12 cellular contexts compared by ENCODE assay signal in genomic region chr7:111362660-111363059, GRCh38.
DNase-seq lines count a peak whose midpoint lies in the region; FAIRE-seq and TF ChIP-seq lines count a peak whose summit lies in the region.
"Had no signal": no experiment of that assay in that cellular context is flagged by ENCODE, and none has a peak within 500 bp of the region (broad histone marks: within the 10 kb centered on the region; RNA-seq: fewer than 3 reads in every experiment).

No MANE protein-coding gene starts in this region.

- peak overlapping the region; percentile 51 for H3K9ac ChIP-seq in skeletal muscle satellite cell (ENCODE audit: low read depth, low read length)

- TF ChIP-seq CTCF in fibroblast of mammary gland (conservative IDR thresholded peaks at IDR 0.05; ENCODE audit: control insufficient read depth, insufficient read depth, low read depth, low read length) = no peak

- peak overlapping the region; percentile 73 for H3K4me2 ChIP-seq in skeletal muscle satellite cell (ENCODE audit: low read length)

- no peak overlapping the region for H3K27ac Mint-ChIP-seq in activated naive CD4-positive, alpha-beta T cell treated with anti-CD3 and anti-CD28 coated beads for 36 hours
- H3K27ac Mint-ChIP-seq: activated CD8-positive, alpha-beta T cell treated with anti-CD3 and anti-CD28 coated beads for 36 hours; activated T-helper 2 cell treated with anti-CD3 and anti-CD28 coated beads, Interferon-gamma antibody, Interleukin-2, Interleukin-4, amounts not matched to agents 10 μg/mL and 5 μg/mL and 100 μg/mL, durations not matched to agents 14 hours and 24 hours and 36 hours had no signal

- FAIRE-seq in H54 (lab: Jason Lieb, UNC) = peak; percentile 93

- peak overlapping the region; percentile 61 for H3K27ac ChIP-seq in SJSA1
- H3K27ac ChIP-seq: neutrophil had no signal

- CTCF ChIA-PET in activated naive CD4-positive, alpha-beta T cell treated with anti-CD3 and anti-CD28 coated beads for 36 hours (lab: Charles Lee) = interaction anchor here (0.7 kb wide), 1 partner anchor 1286 kb away, joined by 4 read pairs; no protein-coding TSS in a partner anchor

- H3K27me3 ChIP-seq in SJSA1 (replicated peaks) (no peaks in the 10 kb centered on the region), skeletal muscle satellite cell (ENCODE audit: control insufficient read depth, insufficient read depth, low read length) (no peaks in the 10 kb centered on the region)
- H3K27me3 ChIP-seq: neutrophil had no signal

- H3K4me3 ChIP-seq in SJSA1 (no peak overlapping the region), fibroblast of mammary gland (ENCODE audit: control insufficient read depth, low read depth, low read length) (no peak overlapping the region), skeletal muscle satellite cell (ENCODE audit: low read length) (peak overlapping the region; percentile 38)

- TF ChIP-seq POLR2A in H54 (IDR thresholded peaks at IDR 0.05; ENCODE audit: low read depth, low read length) = no peak

- H3K9me3 Mint-ChIP-seq in activated naive CD4-positive, alpha-beta T cell treated with anti-CD3 and anti-CD28 coated beads for 36 hours = no peaks in the 10 kb centered on the region
- H3K9me3 Mint-ChIP-seq: activated CD8-positive, alpha-beta T cell treated with anti-CD3 and anti-CD28 coated beads for 36 hours; activated T-helper 2 cell treated with anti-CD3 and anti-CD28 coated beads, Interferon-gamma antibody, Interleukin-2, Interleukin-4, amounts not matched to agents 10 μg/mL and 5 μg/mL and 100 μg/mL, durations not matched to agents 14 hours and 24 hours and 36 hours had no signal

- no peak overlapping the region for H3K4me3 Mint-ChIP-seq in activated naive CD4-positive, alpha-beta T cell treated with anti-CD3 and anti-CD28 coated beads for 36 hours
- H3K4me3 Mint-ChIP-seq: activated CD8-positive, alpha-beta T cell treated with anti-CD3 and anti-CD28 coated beads for 36 hours had no signal

- H3K9me3 ChIP-seq in SJSA1 (replicated peaks) (no peaks in the 10 kb centered on the region), skeletal muscle satellite cell (replicated peaks; ENCODE audit: low read length) (no peaks in the 10 kb centered on the region)
- H3K9me3 ChIP-seq: neutrophil had no signal

- no peaks in the 10 kb centered on the region for H3K27me3 Mint-ChIP-seq in activated naive CD4-positive, alpha-beta T cell treated with anti-CD3 and anti-CD28 coated beads for 36 hours (ENCODE audit: low read depth)
- H3K27me3 Mint-ChIP-seq: activated CD8-positive, alpha-beta T cell treated with anti-CD3 and anti-CD28 coated beads for 36 hours had no signal

- H3K36me3 Mint-ChIP-seq in activated naive CD4-positive, alpha-beta T cell treated with anti-CD3 and anti-CD28 coated beads for 36 hours (ENCODE audit: low read depth) = no peaks in the 10 kb centered on the region

- H3K36me3 ChIP-seq in SJSA1 (no peaks in the 10 kb centered on the region), skeletal muscle satellite cell (ENCODE audit: insufficient read depth, low read length) (no peaks in the 10 kb centered on the region)
- H3K36me3 ChIP-seq: neutrophil had no signal

- intact Hi-C loops in activated naive CD4-positive, alpha-beta T cell treated with anti-CD3 and anti-CD28 coated beads for 36 hours (cut with micrococcal nuclease) = no loop called here

- no peaks in the 10 kb centered on the region for H3K4me1 Mint-ChIP-seq in activated naive CD4-positive, alpha-beta T cell treated with anti-CD3 and anti-CD28 coated beads for 36 hours (ENCODE audit: low read depth)

- no peak for DNase-seq in H54 (ENCODE audit: insufficient read length, low spot score)
- DNase-seq in SJSA1 (ENCODE audit: low read depth in 1 of 2, low spot score in 2 of 2) = peak in 1 of 2 experiments; percentile 32
- DNase-seq in fibroblast of mammary gland (ENCODE audit: low read depth) = peak; percentile 55
- DNase-seq in NCI-H345 treated with DMSO at 0.1 percent for 48 hours (lab: John Stamatoyannopoulos, UW; ENCODE audit: unreplicated experiment) = no peak
- DNase-seq in activated naive CD4-positive, alpha-beta T cell treated with anti-CD3 and anti-CD28 coated beads for 36 hours = no peak
- DNase-seq in NCI-H1105 treated with DMSO at 0.1 percent for 48 hours (lab: John Stamatoyannopoulos, UW) = no peak
- DNase-seq: activated CD8-positive, alpha-beta T cell treated with anti-CD3 and anti-CD28 coated beads for 36 hours; NCI-H1417; NCI-H748 treated with DMSO at 0.1 percent for 48 hours had no signal

- peaks cover 29% of the 10 kb centered on the region for H3K4me1 ChIP-seq in SJSA1 (replicated peaks)
- peaks cover 27% of the 10 kb centered on the region for H3K4me1 ChIP-seq in skeletal muscle satellite cell (ENCODE audit: control insufficient read depth, insufficient read depth, low read length)
